7 cellular contexts compared by ENCODE assay signal in genomic region chr1:37553598-37553926, GRCh38. TPM values are rescaled to one million over a fixed set of nuclear protein-coding genes. Genes with fewer than 3 reads are reported as not detected.
DNase-seq lines count a peak whose midpoint lies in the region; ATAC-seq and TF ChIP-seq lines count a peak whose summit lies in the region.

No MANE protein-coding gene starts in this region.

- intact Hi-C loops in right cardiac atrium (cut with DNase I): no loop called here

- peak overlapping the region; percentile 92 for H3K27ac Mint-ChIP-seq in stimulated activated memory B cell treated with anti-CD40 and anti-IgM and Interleukin-4, amounts not matched to agents 10 μg/mL and 1 μg/mL and 100 μg/mL, for 72 hours

- H3K9me3 ChIP-seq in WERI-Rb-1 (ENCODE audit: severe bottlenecking) (peaks cover 7% of the 10 kb centered on the region), right cardiac atrium (ENCODE audit: control insufficient read depth, low read length) (no peaks in the 10 kb centered on the region)

- DNase-seq in HFF-Myc (ENCODE audit: extremely low read depth, low read depth) (no peak), WERI-Rb-1 (no peak), right cardiac atrium (no peak), MV-4-11 (lab: John Stamatoyannopoulos, UW) (no peak), activated gamma-delta T cell (lab: John Stamatoyannopoulos, UW) (no peak)

- H3K36me3 Mint-ChIP-seq in stimulated activated memory B cell treated with anti-CD40 and anti-IgM and Interleukin-4, amounts not matched to agents 10 μg/mL and 1 μg/mL and 100 μg/mL, for 72 hours: peaks cover 33% of the 10 kb centered on the region

- peaks cover 34% of the 10 kb centered on the region for H3K4me1 Mint-ChIP-seq in stimulated activated memory B cell treated with anti-CD40 and anti-IgM and Interleukin-4, amounts not matched to agents 10 μg/mL and 1 μg/mL and 100 μg/mL, for 72 hours

- no peak for ATAC-seq in right cardiac atrium
- ATAC-seq in stimulated activated memory B cell treated with anti-CD40 and anti-IgM and Interleukin-4, amounts not matched to agents 10 μg/mL and 1 μg/mL and 100 μg/mL, for 72 hours: no peak
- ATAC-seq in GM19467 (IDR thresholded peaks at IDR 0.05; ENCODE audit: unreplicated experiment): no peak

- 4% methylated on average over 11 of the region's 11 CpGs for WGBS in right cardiac atrium

- H3K27me3 ChIP-seq in WERI-Rb-1 (ENCODE audit: insufficient read depth, low read depth, severe bottlenecking) (no peaks in the 10 kb centered on the region), right cardiac atrium (ENCODE audit: control insufficient read depth, insufficient read depth) (no peaks in the 10 kb centered on the region)

- TF ChIP-seq CTCF in HFF-Myc (IDR thresholded peaks at IDR 0.05; ENCODE audit: low read depth, low read length, missing control alignments) (no peak), WERI-Rb-1 (IDR thresholded peaks at IDR 0.05; ENCODE audit: low read depth, low read length) (no peak)

- H3K4me1 ChIP-seq in right cardiac atrium (ENCODE audit: control insufficient read depth, insufficient read depth, low read length): peaks cover 6% of the 10 kb centered on the region

- no peaks in the 10 kb centered on the region for H3K9me3 Mint-ChIP-seq in stimulated activated memory B cell treated with anti-CD40 and anti-IgM and Interleukin-4, amounts not matched to agents 10 μg/mL and 1 μg/mL and 100 μg/mL, for 72 hours

- H3K27ac ChIP-seq in WERI-Rb-1 (peak overlapping the region; percentile 81), right cardiac atrium (ENCODE audit: low read length) (peak overlapping the region; percentile 56)

- no peaks in the 10 kb centered on the region for H3K27me3 Mint-ChIP-seq in stimulated activated memory B cell treated with anti-CD40 and anti-IgM and Interleukin-4, amounts not matched to agents 10 μg/mL and 1 μg/mL and 100 μg/mL, for 72 hours

- H3K4me3 Mint-ChIP-seq in stimulated activated memory B cell treated with anti-CD40 and anti-IgM and Interleukin-4, amounts not matched to agents 10 μg/mL and 1 μg/mL and 100 μg/mL, for 72 hours: peak overlapping the region; percentile 92

- peaks cover 39% of the 10 kb centered on the region for H3K36me3 ChIP-seq in WERI-Rb-1

- peak overlapping the region; percentile 91 for H3K4me3 ChIP-seq in HFF-Myc (replicated peaks; ENCODE audit: low read depth, low read length)
- H3K4me3 ChIP-seq in WERI-Rb-1 (ENCODE audit: low read depth, low read length): peak overlapping the region; percentile 55
- peak overlapping the region; percentile 67 for H3K4me3 ChIP-seq in right cardiac atrium (ENCODE audit: low read length)

RNA-seq across cellular contexts. Expression of gene SNIP1, which starts 0.5 kb away (rescaled TPM):
- 1 to 10 TPM; 7.9 to 9.9 (median 8.4) TPM for total RNA-seq in right cardiac atrium
- 4.5 TPM for polyA plus RNA-seq in right cardiac atrium

RNA-seq across cellular contexts. Expression of gene DNALI1, which starts 3.2 kb away (rescaled TPM):
- total RNA-seq in right cardiac atrium: 1 to 10 TPM; 7.3 to 9.9 (median 8.7) TPM
- 7.7 TPM for polyA plus RNA-seq in right cardiac atrium

RNA-seq across cellular contexts. Expression of gene MEAF6, which starts 39.0 kb away (rescaled TPM):
- 10 to 100 TPM; 35.0 to 40.1 (median 39.2) TPM for total RNA-seq in right cardiac atrium
- 32.7 TPM for polyA plus RNA-seq in right cardiac atrium

RNA-seq across cellular contexts. Expression of gene GNL2, which starts 42.2 kb away (rescaled TPM):
- total RNA-seq in right cardiac atrium: 10 to 100 TPM; 22.2 to 33.5 (median 25.9) TPM
- polyA plus RNA-seq in right cardiac atrium: 33.5 TPM
